ENCODE assay signal across 21 cellular contexts in the genomic region with DNA sequence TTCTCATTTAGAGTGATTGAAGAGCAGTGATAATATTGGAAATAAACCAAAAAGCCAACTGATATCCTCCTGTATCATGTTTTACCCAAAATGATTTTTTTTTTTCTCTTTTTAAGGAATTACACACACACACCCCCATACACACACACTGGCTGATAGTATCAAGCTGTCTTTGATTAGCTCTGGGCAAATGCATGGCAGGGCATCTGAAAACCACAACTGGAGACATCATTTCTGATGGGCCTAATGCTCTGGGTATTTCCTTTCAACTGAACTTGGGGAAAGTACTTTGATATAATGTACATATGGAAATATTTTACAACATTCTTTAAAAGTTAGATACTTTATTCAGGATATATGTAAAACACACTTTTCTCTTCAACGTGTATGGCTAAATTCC.
"Had no signal": no experiment of that assay in that cellular context is flagged by ENCODE, and none has a peak within 500 bp of the region (broad histone marks: within the 10 kb centered on the region; RNA-seq: fewer than 3 reads in every experiment).

No MANE protein-coding gene starts in this region.

- H3K4me3 ChIP-seq: esophagus squamous epithelium, gastrocnemius medialis, lung, spleen, testis, upper lobe of right lung had no signal

- H3K9me3 Mint-ChIP-seq: activated CD4-positive, alpha-beta memory T cell treated with anti-CD3 and anti-CD28 coated beads, Interleukin-2, amount 10 ng/mL, durations not matched to agents 7 days and 5 days; activated naive CD4-positive, alpha-beta T cell treated with anti-CD3 and anti-CD28 coated beads, Interleukin-2, amount 10 ng/mL, durations not matched to agents 7 days and 5 days; dendritic cell treated with granulocyte-macrophage colony-stimulating factor and Interleukin-4, amounts not matched to agents 40 ng/mL and 50 ng/mL, for 4 days; stimulated activated memory B cell treated with anti-CD40 and anti-IgM and Interleukin-4, amounts not matched to agents 10 μg/mL and 1 μg/mL and 100 μg/mL, for 72 hours had no signal

- H3K27me3 Mint-ChIP-seq: activated CD4-positive, alpha-beta memory T cell treated with anti-CD3 and anti-CD28 coated beads, Interleukin-2, amount 10 ng/mL, durations not matched to agents 7 days and 5 days; activated CD8-positive, alpha-beta memory T cell treated with anti-CD3 and anti-CD28 coated beads, Interleukin-2, amount 10 ng/mL, durations not matched to agents 7 days and 5 days; activated naive CD4-positive, alpha-beta T cell treated with anti-CD3 and anti-CD28 coated beads, Interleukin-2, amount 10 ng/mL, durations not matched to agents 7 days and 5 days; dendritic cell treated with granulocyte-macrophage colony-stimulating factor and Interleukin-4, amounts not matched to agents 40 ng/mL and 50 ng/mL, for 4 days; stimulated activated memory B cell treated with anti-CD40 and anti-IgM and Interleukin-4, amounts not matched to agents 10 μg/mL and 1 μg/mL and 100 μg/mL, for 72 hours had no signal

- H3K4me3 Mint-ChIP-seq: activated CD4-positive, alpha-beta memory T cell treated with anti-CD3 and anti-CD28 coated beads, Interleukin-2, amount 10 ng/mL, durations not matched to agents 7 days and 5 days; activated CD8-positive, alpha-beta memory T cell treated with anti-CD3 and anti-CD28 coated beads, Interleukin-2, amount 10 ng/mL, durations not matched to agents 7 days and 5 days; activated naive CD4-positive, alpha-beta T cell treated with anti-CD3 and anti-CD28 coated beads, Interleukin-2, amount 10 ng/mL, durations not matched to agents 7 days and 5 days; dendritic cell treated with granulocyte-macrophage colony-stimulating factor and Interleukin-4, amounts not matched to agents 40 ng/mL and 50 ng/mL, for 4 days; stimulated activated memory B cell treated with anti-CD40 and anti-IgM and Interleukin-4, amounts not matched to agents 10 μg/mL and 1 μg/mL and 100 μg/mL, for 72 hours had no signal

- H3K27ac ChIP-seq: esophagus squamous epithelium, gastrocnemius medialis, spleen, testis, upper lobe of right lung had no signal

- H3K9me3 ChIP-seq: esophagus squamous epithelium, gastrocnemius medialis, spleen, testis, upper lobe of right lung had no signal

- DNase-seq: activated CD4-positive, alpha-beta memory T cell treated with anti-CD3 and anti-CD28 coated beads, Interleukin-2, amount 10 ng/mL, durations not matched to agents 7 days and 5 days; activated CD4-positive, alpha-beta T cell treated with anti-CD3 and anti-CD28 coated beads for 48 hours; activated CD4-positive, CD25-positive, alpha-beta regulatory T cell; activated CD8-positive, alpha-beta memory T cell treated with anti-CD3 and anti-CD28 coated beads, Interleukin-2, amount 10 ng/mL, durations not matched to agents 7 days and 5 days; activated naive CD4-positive, alpha-beta T cell treated with anti-CD3 and anti-CD28 coated beads, Interleukin-2, amount 10 ng/mL, durations not matched to agents 7 days and 5 days; activated T-cell treated with anti-CD3 and anti-CD28 coated beads, Interleukin-2, amount 50 U/mL, for 1 hour; amniotic stem cell; effector CD8-positive, alpha-beta T cell; esophagus squamous epithelium; gastrocnemius medialis; head of caudate nucleus; midbrain; occipital lobe; retina; spleen; stimulated activated CD4-positive, alpha-beta T cell treated with anti-CD3 and anti-CD28 coated beads, Interleukin-4, amount 100 ng/mL, for 4 hours; testis; upper lobe of right lung had no signal

- H3K27ac Mint-ChIP-seq: activated CD4-positive, alpha-beta memory T cell treated with anti-CD3 and anti-CD28 coated beads, Interleukin-2, amount 10 ng/mL, durations not matched to agents 7 days and 5 days; activated CD8-positive, alpha-beta memory T cell treated with anti-CD3 and anti-CD28 coated beads, Interleukin-2, amount 10 ng/mL, durations not matched to agents 7 days and 5 days; activated naive CD4-positive, alpha-beta T cell treated with anti-CD3 and anti-CD28 coated beads, Interleukin-2, amount 10 ng/mL, durations not matched to agents 7 days and 5 days; dendritic cell treated with granulocyte-macrophage colony-stimulating factor and Interleukin-4, amounts not matched to agents 40 ng/mL and 50 ng/mL, for 4 days; stimulated activated memory B cell treated with anti-CD40 and anti-IgM and Interleukin-4, amounts not matched to agents 10 μg/mL and 1 μg/mL and 100 μg/mL, for 72 hours had no signal

- H3K4me1 ChIP-seq: esophagus squamous epithelium, gastrocnemius medialis, spleen, testis, upper lobe of right lung had no signal

- H3K27me3 ChIP-seq: esophagus squamous epithelium, gastrocnemius medialis, spleen, testis, upper lobe of right lung had no signal

- ATAC-seq: activated CD8-positive, alpha-beta memory T cell treated with anti-CD3 and anti-CD28 coated beads, Interleukin-2, amount 10 ng/mL, durations not matched to agents 7 days and 5 days; gastrocnemius medialis; stimulated activated memory B cell treated with anti-CD40 and anti-IgM and Interleukin-4, amounts not matched to agents 10 μg/mL and 1 μg/mL and 100 μg/mL, for 72 hours; upper lobe of right lung had no signal

- H3K4me1 Mint-ChIP-seq: activated CD4-positive, alpha-beta memory T cell treated with anti-CD3 and anti-CD28 coated beads, Interleukin-2, amount 10 ng/mL, durations not matched to agents 7 days and 5 days; activated CD8-positive, alpha-beta memory T cell treated with anti-CD3 and anti-CD28 coated beads, Interleukin-2, amount 10 ng/mL, durations not matched to agents 7 days and 5 days; activated naive CD4-positive, alpha-beta T cell treated with anti-CD3 and anti-CD28 coated beads, Interleukin-2, amount 10 ng/mL, durations not matched to agents 7 days and 5 days had no signal
